ENCODE assay signal across 10 cellular contexts in genomic region chr1:155082301-155082940, GRCh38. TPM values are rescaled to one million over a fixed set of nuclear protein-coding genes. Genes with fewer than 3 reads are reported as not detected.
DNase-seq lines count a peak whose midpoint lies in the region; ATAC-seq lines count a peak whose summit lies in the region.
"Had no signal": no experiment of that assay in that cellular context is flagged by ENCODE, and none has a peak within 500 bp of the region (broad histone marks: within the 10 kb centered on the region; RNA-seq: fewer than 3 reads in every experiment).

No MANE protein-coding gene starts in this region.

- H3K36me3 Mint-ChIP-seq in stimulated activated naive CD8-positive, alpha-beta T cell treated with anti-CD3 and anti-CD28 coated beads, Interleukin-15, Interleukin-2, amounts not matched to agents 100 ng/mL and 50 ng/mL, for 24 hours (ENCODE audit: low read depth) = no peaks in the 10 kb centered on the region
- no peaks in the 10 kb centered on the region for H3K36me3 Mint-ChIP-seq in activated T-helper 2 cell treated with anti-CD3 and anti-CD28 coated beads, Interferon-gamma antibody, Interleukin-2, Interleukin-4, amounts not matched to agents 10 μg/mL and 5 μg/mL and 100 μg/mL, durations not matched to agents 14 hours and 24 hours and 36 hours (ENCODE audit: low read depth)
- no peaks in the 10 kb centered on the region for H3K36me3 Mint-ChIP-seq in memory B cell

- intact Hi-C loops in activated T-helper 2 cell treated with anti-CD3 and anti-CD28 coated beads, Interferon-gamma antibody, Interleukin-2, Interleukin-4, amounts not matched to agents 10 μg/mL and 5 μg/mL and 100 μg/mL, durations not matched to agents 14 hours and 24 hours and 36 hours (cut with micrococcal nuclease) = loop anchor here (5.0 kb wide), 1 partner anchor 80 kb away; the partner anchor contains the start of gene ZBTB7B

- peak overlapping the region; percentile 22 for H3K4me3 Mint-ChIP-seq in stimulated activated naive CD8-positive, alpha-beta T cell treated with anti-CD3 and anti-CD28 coated beads, Interleukin-15, Interleukin-2, amounts not matched to agents 100 ng/mL and 50 ng/mL, for 24 hours
- peak overlapping the region; percentile 52 for H3K4me3 Mint-ChIP-seq in activated T-helper 2 cell treated with anti-CD3 and anti-CD28 coated beads, Interferon-gamma antibody, Interleukin-2, Interleukin-4, amounts not matched to agents 10 μg/mL and 5 μg/mL and 100 μg/mL, durations not matched to agents 14 hours and 24 hours and 36 hours (ENCODE audit: low read depth)
- peak overlapping the region; percentile 42 for H3K4me3 Mint-ChIP-seq in memory B cell

- no peak for ATAC-seq in stimulated activated naive CD8-positive, alpha-beta T cell treated with anti-CD3 and anti-CD28 coated beads, Interleukin-15, Interleukin-2, amounts not matched to agents 100 U/mL and 50 U/mL, for 24 hours
- ATAC-seq in memory B cell (ENCODE audit: low read depth) = no peak
- ATAC-seq in GM21381 (IDR thresholded peaks at IDR 0.05; ENCODE audit: unreplicated experiment) = no peak
- no peak for ATAC-seq in GM19467 (IDR thresholded peaks at IDR 0.05; ENCODE audit: unreplicated experiment)
- ATAC-seq in GM21528 (IDR thresholded peaks at IDR 0.05; ENCODE audit: low FRiP score, unreplicated experiment) = no peak
- ATAC-seq: left lobe of liver had no signal

- no peak overlapping the region for H3K27ac Mint-ChIP-seq in stimulated activated naive CD8-positive, alpha-beta T cell treated with anti-CD3 and anti-CD28 coated beads, Interleukin-15, Interleukin-2, amounts not matched to agents 100 ng/mL and 50 ng/mL, for 24 hours
- H3K27ac Mint-ChIP-seq in activated T-helper 2 cell treated with anti-CD3 and anti-CD28 coated beads, Interferon-gamma antibody, Interleukin-2, Interleukin-4, amounts not matched to agents 10 μg/mL and 5 μg/mL and 100 μg/mL, durations not matched to agents 14 hours and 24 hours and 36 hours = no peak overlapping the region
- no peak overlapping the region for H3K27ac Mint-ChIP-seq in memory B cell

- peaks cover 47% of the 10 kb centered on the region for H3K27me3 Mint-ChIP-seq in stimulated activated naive CD8-positive, alpha-beta T cell treated with anti-CD3 and anti-CD28 coated beads, Interleukin-15, Interleukin-2, amounts not matched to agents 100 ng/mL and 50 ng/mL, for 24 hours
- peaks cover 40% of the 10 kb centered on the region for H3K27me3 Mint-ChIP-seq in activated T-helper 2 cell treated with anti-CD3 and anti-CD28 coated beads, Interferon-gamma antibody, Interleukin-2, Interleukin-4, amounts not matched to agents 10 μg/mL and 5 μg/mL and 100 μg/mL, durations not matched to agents 14 hours and 24 hours and 36 hours (ENCODE audit: low read depth)
- H3K27me3 Mint-ChIP-seq in memory B cell = peaks cover 17% of the 10 kb centered on the region

- H3K4me1 Mint-ChIP-seq in stimulated activated naive CD8-positive, alpha-beta T cell treated with anti-CD3 and anti-CD28 coated beads, Interleukin-15, Interleukin-2, amounts not matched to agents 100 ng/mL and 50 ng/mL, for 24 hours (ENCODE audit: low read depth) = peaks cover 53% of the 10 kb centered on the region
- H3K4me1 Mint-ChIP-seq in activated T-helper 2 cell treated with anti-CD3 and anti-CD28 coated beads, Interferon-gamma antibody, Interleukin-2, Interleukin-4, amounts not matched to agents 10 μg/mL and 5 μg/mL and 100 μg/mL, durations not matched to agents 14 hours and 24 hours and 36 hours (ENCODE audit: low read depth) = peaks cover 44% of the 10 kb centered on the region
- peaks cover 41% of the 10 kb centered on the region for H3K4me1 Mint-ChIP-seq in memory B cell

- no peaks in the 10 kb centered on the region for H3K9me3 Mint-ChIP-seq in stimulated activated naive CD8-positive, alpha-beta T cell treated with anti-CD3 and anti-CD28 coated beads, Interleukin-15, Interleukin-2, amounts not matched to agents 100 ng/mL and 50 ng/mL, for 24 hours
- H3K9me3 Mint-ChIP-seq in activated T-helper 2 cell treated with anti-CD3 and anti-CD28 coated beads, Interferon-gamma antibody, Interleukin-2, Interleukin-4, amounts not matched to agents 10 μg/mL and 5 μg/mL and 100 μg/mL, durations not matched to agents 14 hours and 24 hours and 36 hours = no peaks in the 10 kb centered on the region
- no peaks in the 10 kb centered on the region for H3K9me3 Mint-ChIP-seq in memory B cell

- no peak for DNase-seq in stimulated activated naive CD8-positive, alpha-beta T cell treated with anti-CD3 and anti-CD28 coated beads, Interleukin-15, Interleukin-2, amounts not matched to agents 100 U/mL and 50 U/mL, for 24 hours
- no peak for DNase-seq in activated T-helper 2 cell treated with anti-CD3 and anti-CD28 coated beads, Interferon-gamma antibody, Interleukin-2, Interleukin-4, amounts not matched to agents 10 μg/mL and 5 μg/mL and 100 μg/mL, durations not matched to agents 14 hours and 24 hours and 36 hours (ENCODE audit: low spot score)
- DNase-seq in memory B cell (ENCODE audit: low spot score in 2 of 2) = no peak
- DNase-seq in HuH-7 (ENCODE audit: low spot score) = no peak
- DNase-seq: SIG-M5 had no signal

RNA-seq across cellular contexts. Expression of gene EFNA3, which starts 3.8 kb away (rescaled TPM):
- 6.0 and 7.1 TPM in 2 replicates for total RNA-seq in activated T-helper 2 cell treated with anti-CD3 and anti-CD28 coated beads, Interferon-gamma antibody, Interleukin-2, Interleukin-4, amounts not matched to agents 10 μg/mL and 5 μg/mL and 100 μg/mL, durations not matched to agents 14 hours and 24 hours and 36 hours

RNA-seq across cellular contexts. Expression of gene EFNA4, which starts 18.9 kb away (rescaled TPM):
- total RNA-seq in activated T-helper 2 cell treated with anti-CD3 and anti-CD28 coated beads, Interferon-gamma antibody, Interleukin-2, Interleukin-4, amounts not matched to agents 10 μg/mL and 5 μg/mL and 100 μg/mL, durations not matched to agents 14 hours and 24 hours and 36 hours = 9.2 and 10.5 TPM in 2 replicates

RNA-seq across cellular contexts. Expression of gene ADAM15, which starts 31.3 kb away (rescaled TPM):
- 72.0 and 74.8 TPM in 2 replicates for total RNA-seq in activated T-helper 2 cell treated with anti-CD3 and anti-CD28 coated beads, Interferon-gamma antibody, Interleukin-2, Interleukin-4, amounts not matched to agents 10 μg/mL and 5 μg/mL and 100 μg/mL, durations not matched to agents 14 hours and 24 hours and 36 hours

RNA-seq across cellular contexts. Expression of gene EFNA1, which starts 45.3 kb away (rescaled TPM):
- total RNA-seq in activated T-helper 2 cell treated with anti-CD3 and anti-CD28 coated beads, Interferon-gamma antibody, Interleukin-2, Interleukin-4, amounts not matched to agents 10 μg/mL and 5 μg/mL and 100 μg/mL, durations not matched to agents 14 hours and 24 hours and 36 hours = 0.18 and 0.39 TPM in 2 replicates

RNA-seq across cellular contexts. Expression of gene DCST1, which starts 48.8 kb away (rescaled TPM):
- 0.11 TPM in 1 of 2 replicates, not detected in the other for total RNA-seq in activated T-helper 2 cell treated with anti-CD3 and anti-CD28 coated beads, Interferon-gamma antibody, Interleukin-2, Interleukin-4, amounts not matched to agents 10 μg/mL and 5 μg/mL and 100 μg/mL, durations not matched to agents 14 hours and 24 hours and 36 hours
